ENCODE assay signal across 18 cellular contexts in the genomic region with DNA sequence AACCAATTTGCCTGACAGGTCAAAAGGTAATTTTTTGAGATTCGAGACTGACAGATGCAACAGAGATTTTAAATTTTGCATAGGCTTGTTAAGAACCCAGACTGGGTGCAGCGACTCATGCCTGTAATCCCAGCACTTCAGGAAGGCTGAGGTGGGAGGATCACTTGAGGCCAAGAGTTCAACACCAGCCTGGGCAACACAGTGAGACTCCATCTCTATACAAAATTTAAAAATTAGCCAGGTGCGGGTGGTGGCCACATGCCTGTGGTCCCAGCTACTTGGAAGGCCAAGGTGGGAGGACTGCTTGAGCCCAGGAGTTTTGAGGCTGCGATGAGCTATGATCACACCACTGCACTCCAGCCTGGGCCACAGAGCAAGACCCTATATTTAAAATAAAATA. TPM values are rescaled to one million over a fixed set of nuclear protein-coding genes. Genes with fewer than 3 reads are reported as not detected.
"Had no signal": no experiment of that assay in that cellular context is flagged by ENCODE, and none has a peak within 500 bp of the region (broad histone marks: within the 10 kb centered on the region; RNA-seq: fewer than 3 reads in every experiment).

No MANE protein-coding gene starts in this region.

- DNase-seq: activated CD4-positive, alpha-beta T cell treated with anti-CD3 and anti-CD28 coated beads, Interleukin-2, amount 50 U/mL, for 4 hours; activated CD8-positive, alpha-beta memory T cell treated with anti-CD3 and anti-CD28 coated beads, Interleukin-2, amount 10 ng/mL, durations not matched to agents 7 days and 5 days; activated naive CD4-positive, alpha-beta T cell treated with anti-CD3 and anti-CD28 coated beads, Interleukin-2, amount 10 ng/mL, durations not matched to agents 7 days and 5 days; cerebellar nuclear complex; effector CD4-positive, alpha-beta T cell; naive B cell; stimulated activated CD4-positive, alpha-beta T cell treated with anti-CD3 and anti-CD28 coated beads, Interleukin-12 subunit alpha, Interleukin-12 subunit beta, amount 100 ng/mL, for 4 hours; stimulated activated CD4-positive, alpha-beta T cell treated with anti-CD3 and anti-CD28 coated beads, Interleukin-1b, Interleukin-23, amount 100 ng/mL, for 48 hours; stimulated activated CD8-positive, alpha-beta memory T cell treated with anti-CD3 and anti-CD28 coated beads, Interleukin-4, amount 100 ng/mL, for 48 hours; trophoblast cell; WERI-Rb-1 had no signal

- H3K4me2 ChIP-seq: neural progenitor cell had no signal

- H3K27me3 ChIP-seq: breast epithelium, neural progenitor cell had no signal

- H3K27ac ChIP-seq: breast epithelium, neural progenitor cell, WERI-Rb-1 had no signal

- H3K4me1 ChIP-seq: breast epithelium, neural progenitor cell had no signal

- H2AFZ ChIP-seq: neural progenitor cell had no signal

- ATAC-seq: activated CD8-positive, alpha-beta memory T cell treated with anti-CD3 and anti-CD28 coated beads, Interleukin-2, amount 10 ng/mL, durations not matched to agents 7 days and 5 days; left ventricle myocardium superior; mucosa of descending colon had no signal

- H3K4me3 ChIP-seq: breast epithelium, mucosa of descending colon, neural progenitor cell had no signal

- H3K9ac ChIP-seq: neural progenitor cell had no signal

- FAIRE-seq: astrocyte, frontal cortex had no signal

- H3K9me3 ChIP-seq: breast epithelium, mucosa of descending colon had no signal

- H3K36me3 ChIP-seq: breast epithelium, neural progenitor cell, WERI-Rb-1 had no signal

RNA-seq across cellular contexts. Expression of gene AMZ1, which starts 34.6 kb away (rescaled TPM):
- total RNA-seq: pulmonary artery endothelial cell had no signal
